Comparison of ENCODE assay signal across 17 cellular contexts in genomic region chr5:36842087-36842486, GRCh38.
"Had no signal": no experiment of that assay in that cellular context is flagged by ENCODE, and none has a peak within 500 bp of the region (broad histone marks: within the 10 kb centered on the region; RNA-seq: fewer than 3 reads in every experiment).

No MANE protein-coding gene starts in this region.

- H3K4me3 ChIP-seq: transverse colon, vagina had no signal

- ATAC-seq: activated CD4-positive, CD25-positive, alpha-beta regulatory T cell treated with anti-CD3 and anti-CD28 coated beads, Interleukin-2, amount 50 U/mL, for 24 hours; effector memory CD8-positive, alpha-beta T cell; right cardiac atrium had no signal

- H3K4me1 ChIP-seq: transverse colon, vagina had no signal

- H3K27me3 ChIP-seq: transverse colon, vagina had no signal

- H3K36me3 ChIP-seq: transverse colon, vagina had no signal

- H3K9me3 ChIP-seq: vagina had no signal

- DNase-seq: activated naive CD4-positive, alpha-beta T cell; anterior cingulate cortex; cerebellar nuclear complex; effector memory CD8-positive, alpha-beta T cell; foreskin melanocyte; head of caudate nucleus; immature natural killer cell; nephron progenitor cell; right cardiac atrium; small intestine; stimulated activated CD4-positive, alpha-beta T cell treated with anti-CD3 and anti-CD28 coated beads, Interleukin-4, amount 100 ng/mL, for 24 hours; stimulated activated naive CD4-positive, alpha-beta T cell treated with Interleukin-2 at 50 U/mL for 16 hours; substantia nigra; transverse colon had no signal

- H3K27ac ChIP-seq: epithelial cell of prostate, transverse colon, vagina had no signal
